Comparison of ENCODE assay signal across 8 cellular contexts in the genomic region with DNA sequence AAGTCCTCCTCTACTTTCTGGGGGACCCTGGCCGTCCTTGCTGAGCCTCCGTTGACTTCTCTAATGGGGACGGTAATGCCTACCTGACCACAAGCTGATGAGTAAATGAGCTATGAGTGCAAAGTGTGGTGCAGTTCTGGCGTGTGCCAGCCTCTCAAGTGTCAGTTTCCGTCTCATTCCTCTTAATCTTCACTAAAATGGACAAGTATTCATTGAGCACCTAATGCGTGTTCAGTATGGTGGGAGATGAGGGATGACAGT. TPM values are rescaled to one million over a fixed set of nuclear protein-coding genes. Genes with fewer than 3 reads are reported as not detected.
DNase-seq lines count a peak whose midpoint lies in the region; ATAC-seq and TF ChIP-seq lines count a peak whose summit lies in the region.

No MANE protein-coding gene starts in this region.

- H3K4me1 ChIP-seq in DND-41 (ENCODE audit: insufficient read depth, low read length), result peaks cover 53% of the 10 kb centered on the region
- peaks cover 41% of the 10 kb centered on the region for H3K4me1 ChIP-seq in Karpas-422 (ENCODE audit: low read length)
- H3K4me1 ChIP-seq in ascending aorta, result peaks cover 3 to 17% of the 10 kb centered on the region in 2 donors
- peaks cover 46% of the 10 kb centered on the region for H3K4me1 ChIP-seq in lower lobe of right lung
- peaks cover 0 to 42% (median 35%) of the 10 kb centered on the region in 4 donors for H3K4me1 ChIP-seq in transverse colon

- intact Hi-C loops in ascending aorta (cut with DNase I), result loop anchor here (1.0 to 10.0 kb wide), 5 partner anchors 107 to 1337 kb away; a partner anchor contains a TSS
- intact Hi-C loops in lower lobe of right lung (cut with DNase I), result no loop called here
- intact Hi-C loops in transverse colon (cut with DNase I; ENCODE audit: low total_unique reads), result no loop called here

- H3K27ac ChIP-seq in DND-41 (ENCODE audit: low read length), result peak overlapping the region; percentile 86
- H3K27ac ChIP-seq in Karpas-422 (ENCODE audit: low read length), result no peak overlapping the region
- H3K27ac ChIP-seq in ascending aorta, result peak overlapping the region; percentile 93 to 97
- peak overlapping the region; percentile 99 for H3K27ac ChIP-seq in lower lobe of right lung
- peak overlapping the region; percentile 97 to 99 (median 98) for H3K27ac ChIP-seq in transverse colon

- 29 to 67% methylated on average over 1 to 6 of the region's 6 CpGs for WGBS in transverse colon (ENCODE audit: low coverage in 1 of 2), 2 donors

- peaks cover 51% of the 10 kb centered on the region for H3K79me2 ChIP-seq in DND-41 (ENCODE audit: insufficient read depth, low read length)
- peaks cover 32% of the 10 kb centered on the region for H3K79me2 ChIP-seq in Karpas-422 (ENCODE audit: low read length)

- H3K9ac ChIP-seq in DND-41 (ENCODE audit: low read depth, low read length), result peak overlapping the region; percentile 92
- peak overlapping the region; percentile 96 for H3K9ac ChIP-seq in Karpas-422 (ENCODE audit: low read length)

- H3K9me3 ChIP-seq in DND-41 (ENCODE audit: insufficient read depth, low read length, severe bottlenecking), result no peaks in the 10 kb centered on the region
- no peaks in the 10 kb centered on the region for H3K9me3 ChIP-seq in Karpas-422 (ENCODE audit: low read length)
- H3K9me3 ChIP-seq in ascending aorta, result no peaks in the 10 kb centered on the region
- H3K9me3 ChIP-seq in lower lobe of right lung, result no peaks in the 10 kb centered on the region
- H3K9me3 ChIP-seq in transverse colon, result no peaks in the 10 kb centered on the region

- peak overlapping the region; percentile 91 for H2AFZ ChIP-seq in DND-41 (ENCODE audit: low read depth, low read length)
- H2AFZ ChIP-seq in Karpas-422 (ENCODE audit: low read length), result peak overlapping the region; percentile 87

- H3K4me2 ChIP-seq in DND-41 (ENCODE audit: insufficient read depth, low read length) (peak overlapping the region; percentile 79), Karpas-422 (ENCODE audit: low read depth, low read length, poor library complexity, severe bottlenecking) (peak overlapping the region; percentile 98)

- H3K36me3 ChIP-seq in DND-41 (ENCODE audit: insufficient read depth, low read length) (no peaks in the 10 kb centered on the region; the same call in 1 of the 2 replicates), Karpas-422 (ENCODE audit: insufficient read depth, low read length) (no peaks in the 10 kb centered on the region), ascending aorta (no peaks in the 10 kb centered on the region), lower lobe of right lung (no peaks in the 10 kb centered on the region), transverse colon (no peaks in the 10 kb centered on the region)

- DNase-seq in DND-41, result peak; percentile 19
- DNase-seq in Karpas-422, result peak; percentile 53
- no peak for DNase-seq in ascending aorta (ENCODE audit: low spot score in 2 of 2)
- no peak for DNase-seq in lower lobe of right lung
- no peak for DNase-seq in transverse colon
- no peak for DNase-seq in GOT3 (lab: John Stamatoyannopoulos, UW)

- no peak for TF ChIP-seq POLR2A in transverse colon (IDR thresholded peaks at IDR 0.05)

- ATAC-seq in DND-41 (ENCODE audit: insufficient read depth, low read depth) (peak; percentile 13), lower lobe of right lung (peak; percentile 1 to 2), HG02870 (IDR thresholded peaks at IDR 0.05; ENCODE audit: unreplicated experiment) (no peak), GM18858 (IDR thresholded peaks at IDR 0.05; ENCODE audit: unreplicated experiment) (no peak)

- H3K9me2 ChIP-seq in Karpas-422 (replicated peaks; ENCODE audit: insufficient read depth, low read length), result no peaks in the 10 kb centered on the region

- H4K20me1 ChIP-seq in DND-41 (ENCODE audit: insufficient read depth, low read length) (peaks cover 10% of the 10 kb centered on the region; the same call in 1 of the 2 replicates), Karpas-422 (ENCODE audit: insufficient read depth, low read depth, low read length) (no peaks in the 10 kb centered on the region)

- in situ Hi-C loops in transverse colon (cut with MboI; ENCODE audit: low pct_ligation_motif_present in 1 of 4, low pct_unique_long_range_greater_than_20kb in 1 of 4, low sequenced_read_pairs in 3 of 4), result no loop called here

- no peak for TF ChIP-seq EP300 in transverse colon (IDR thresholded peaks at IDR 0.05; ENCODE audit: low read depth)

- TF ChIP-seq CTCF in DND-41 (IDR thresholded peaks at IDR 0.05; ENCODE audit: borderline replicate concordance, extremely low read depth, low read length, poor library complexity, severe bottlenecking) (no peak), ascending aorta (IDR thresholded peaks at IDR 0.05) (no peak), lower lobe of right lung (IDR thresholded peaks at IDR 0.05) (no peak), transverse colon (IDR thresholded peaks at IDR 0.05) (no peak)

- no peaks in the 10 kb centered on the region for H3K27me3 ChIP-seq in DND-41 (ENCODE audit: insufficient read depth, low read length, poor library complexity)
- no peaks in the 10 kb centered on the region for H3K27me3 ChIP-seq in Karpas-422 (ENCODE audit: low read length)
- H3K27me3 ChIP-seq in ascending aorta, result no peaks in the 10 kb centered on the region
- H3K27me3 ChIP-seq in lower lobe of right lung (ENCODE audit: low read depth), result no peaks in the 10 kb centered on the region
- no peaks in the 10 kb centered on the region for H3K27me3 ChIP-seq in transverse colon

- H3K4me3 ChIP-seq in DND-41 (ENCODE audit: low read depth in 1 of 2, low read length in 2 of 2), result peak overlapping the region; percentile 77 to 85
- H3K4me3 ChIP-seq in Karpas-422 (ENCODE audit: low read length), result peak overlapping the region; percentile 98
- peak overlapping the region; percentile 81 to 86 for H3K4me3 ChIP-seq in ascending aorta
- peak overlapping the region; percentile 92 for H3K4me3 ChIP-seq in lower lobe of right lung
- peak overlapping the region; percentile 83 to 97 (median 92) for H3K4me3 ChIP-seq in transverse colon

RNA-seq across cellular contexts. Expression of a gene that starts 0.6 kb away (rescaled TPM):
- total RNA-seq in Karpas-422 (2014; rRNA removed; shearing (Covaris generic); ENCODE audit: low replicate concordance), result 13.7 and 17.3 TPM in 2 replicates
- total RNA-seq in ascending aorta (69.8 TPM), lower lobe of right lung (40.0 TPM), transverse colon (100 to 1,000 TPM in 1 of 4 donors, 10 to 100 TPM in 3; 17.6 to 118 (median 37.7) TPM)

Comparison
In these comparisons a context has a peak if more than half of its experiments do, and no peak if none do; other contexts are left out.
1. ATAC-seq: peak in DND-41 (single experiment) and lower lobe of right lung (2 of 2); none in HG02870 (single experiment) and GM18858 (single experiment).
2. DNase-seq: peak in DND-41 (single experiment) and Karpas-422 (single experiment); none in ascending aorta (0 of 2), lower lobe of right lung (single experiment), transverse colon (single experiment) and GOT3 (single experiment).
3. Peak in every context shown above with its lines, with median percentiles within 50 percentile points of each other: H3K4me3 ChIP-seq.